1 cellular context compared by ENCODE assay signal in genomic region chr12:48827026-48827425, GRCh38.
TF ChIP-seq lines count a peak whose summit lies in the region.

No MANE protein-coding gene starts in this region.

TF ChIP-seq in GM23338, 12 proteins besides CTCF, POLR2A, EP300 and RAD21:
- TF ChIP-seq ZNF462 (CRISPR knock-in tag; IDR thresholded peaks at IDR 0.05), result no peak
- no peak for TF ChIP-seq ZNF331 (CRISPR knock-in tag; IDR thresholded peaks at IDR 0.05; ENCODE audit: low read depth)
- TF ChIP-seq CREB1 (CRISPR knock-in tag; IDR thresholded peaks at IDR 0.05; ENCODE audit: low read depth), result no peak
- TF ChIP-seq REST (IDR thresholded peaks at IDR 0.05; ENCODE audit: unreplicated experiment), result no peak
- no peak for TF ChIP-seq STAT1 (IDR thresholded peaks at IDR 0.05; ENCODE audit: unreplicated experiment)
- TF ChIP-seq EZH2phosphoT487 (IDR thresholded peaks at IDR 0.05; ENCODE audit: unreplicated experiment), result no peak
- no peak for TF ChIP-seq JUNB (IDR thresholded peaks at IDR 0.05; ENCODE audit: unreplicated experiment)
